ENCODE assay signal across 26 cellular contexts in genomic region chr11:65952052-65952521, GRCh38. TPM values are rescaled to one million over a fixed set of nuclear protein-coding genes. Genes with fewer than 3 reads are reported as not detected.
DNase-seq lines count a peak whose midpoint lies in the region; ATAC-seq and TF ChIP-seq lines count a peak whose summit lies in the region.
"Had no signal": no experiment of that assay in that cellular context is flagged by ENCODE, and none has a peak within 500 bp of the region (broad histone marks: within the 10 kb centered on the region; RNA-seq: fewer than 3 reads in every experiment).

No MANE protein-coding gene starts in this region.

- CTCF ChIA-PET in HEK293 (lab: Yijun Ruan, JAX): interaction anchor here (0.7 to 2.0 kb wide), 3 partner anchors 64 to 163 kb away, joined by 4 to 7 read pairs (median 6); partner anchors contain the start of gene FIBP

- TF ChIP-seq RAD21 in liver (IDR thresholded peaks at IDR 0.05): no peak

- intact Hi-C loops in left ventricle myocardium superior (cut with micrococcal nuclease): no loop called here
- intact Hi-C loops in heart left ventricle (cut with DNase I): no loop called here

- TF ChIP-seq CTCF in HEK293 (tag by site-specific recombination; IDR thresholded peaks at IDR 0.05) (no peak), liver (IDR thresholded peaks at IDR 0.05; ENCODE audit: low read depth, low read length, missing input control) (no peak), heart left ventricle (IDR thresholded peaks at IDR 0.05) (no peak)

- H3K36me3 ChIP-seq in HEK293 (ENCODE audit: control insufficient read depth in 2 of 2, insufficient read depth in 1 of 2, low read length in 2 of 2): no peaks in the 10 kb centered on the region
- H3K36me3 ChIP-seq in liver (ENCODE audit: control insufficient read depth in 4 of 4, insufficient read depth in 3 of 4, low read depth in 1 of 4, low read length in 3 of 4): no peaks in the 10 kb centered on the region
- no peaks in the 10 kb centered on the region for H3K36me3 ChIP-seq in heart left ventricle
- H3K36me3 ChIP-seq: SJCRH30 had no signal

- H3K27me3 ChIP-seq in liver (ENCODE audit: control insufficient read depth in 4 of 4, insufficient read depth in 4 of 4, low read length in 3 of 4) (no peaks in the 10 kb centered on the region), heart left ventricle (peaks cover 0 to 11% (median 0%) of the 10 kb centered on the region in 9 donors)

- no peak overlapping the region for H3K9ac ChIP-seq in liver (ENCODE audit: low read depth in 1 of 2, low read length in 2 of 2)
- H3K9ac ChIP-seq: GM23248 had no signal

- H3K27ac ChIP-seq in HEK293 (ENCODE audit: extremely low read depth, low read depth, low read length): no peak overlapping the region
- peak overlapping the region; percentile 36 for H3K27ac ChIP-seq in epithelial cell of prostate
- H3K27ac ChIP-seq in liver (ENCODE audit: low read depth in 1 of 2, low read length in 2 of 2): no peak overlapping the region
- no peak overlapping the region for H3K27ac ChIP-seq in heart left ventricle
- H3K27ac ChIP-seq: GM23248, PC-9, SJCRH30 had no signal

- POLR2A ChIA-PET in HEK293 (lab: Yijun Ruan, JAX): interaction anchor here (1.1 to 1.6 kb wide), 3 partner anchors 9 to 62 kb away, joined by 3 to 8 read pairs (median 3); partner anchors contain the start of genes CCDC85B and SART1

- no peak for TF ChIP-seq POLR2A in heart left ventricle (IDR thresholded peaks at IDR 0.05)

- ATAC-seq in HG02588 (IDR thresholded peaks at IDR 0.05; ENCODE audit: unreplicated experiment): no peak
- no peak for ATAC-seq in left ventricle myocardium superior
- no peak for ATAC-seq in heart left ventricle
- ATAC-seq: Right ventricle myocardium inferior, SK-N-SH treated with all-trans-retinoic acid at 6 μM for 48 hours had no signal

- H3K9me3 ChIP-seq in HEK293 (ENCODE audit: control insufficient read depth, insufficient read depth, low read depth, low read length) (no peaks in the 10 kb centered on the region), liver (ENCODE audit: control insufficient read depth in 4 of 4, low read length in 3 of 4) (no peaks in the 10 kb centered on the region), heart left ventricle (no peaks in the 10 kb centered on the region)
- H3K9me3 ChIP-seq: SJCRH30 had no signal

- H3K4me1 ChIP-seq in HEK293 (ENCODE audit: control insufficient read depth, insufficient read depth, low read length) (no peaks in the 10 kb centered on the region), liver (ENCODE audit: control insufficient read depth in 4 of 4, insufficient read depth in 4 of 4, low read length in 3 of 4) (peaks cover 3 to 9% (median 4%) of the 10 kb centered on the region in 4 donors), heart left ventricle (no peaks in the 10 kb centered on the region)
- H3K4me1 ChIP-seq: SJCRH30 had no signal

- 23% methylated on average over 6 of the region's 6 CpGs for WGBS in liver
- 67 to 79% (median 74%) methylated on average over 6 of the region's 6 CpGs for WGBS in heart left ventricle, 4 donors

- peak; percentile 58 for DNase-seq in NCI-H2171 treated with DMSO at 0.1 percent for 48 hours (lab: John Stamatoyannopoulos, UW)
- DNase-seq in epithelial cell of prostate (ENCODE audit: low read depth, low spot score): no peak
- DNase-seq in inferior parietal cortex (ENCODE audit: extremely low spot score): no peak
- no peak for DNase-seq in left ventricle myocardium superior
- no peak for DNase-seq in heart left ventricle
- DNase-seq: C1 segment of cervical spinal cord; CD4-positive, alpha-beta memory T cell; COR-L47; GM23248; H7; Karpas-422; NCI-H1092; NCI-H1417 treated with DMSO at 0.1 percent for 48 hours; NCI-H187 treated with DMSO at 0.1 percent for 48 hours; NCI-H2107; NCI-H226; NCI-H510A; NCI-H774; PC-9; SJCRH30 had no signal

- H3K4me3 ChIP-seq in HEK293 (ENCODE audit: low read depth, low read length) (no peak overlapping the region), liver (ENCODE audit: low read depth in 1 of 3, low read length in 3 of 3) (no peak overlapping the region), heart left ventricle (no peak overlapping the region)
- H3K4me3 ChIP-seq: GM23248, PC-9, SJCRH30 had no signal

TF ChIP-seq in HEK293, 187 proteins besides CTCF, POLR2A, EP300 and RAD21:
- TF ChIP-seq KLF9 (tag by site-specific recombination; IDR thresholded peaks at IDR 0.05; ENCODE audit: low read depth): no peak
- TF ChIP-seq BCL11B (tag by site-specific recombination; IDR thresholded peaks at IDR 0.05; ENCODE audit: low read depth): no peak
- TF ChIP-seq ZNF621 (tag by site-specific recombination; IDR thresholded peaks at IDR 0.05): no peak
- TF ChIP-seq ZNF624 (tag by site-specific recombination; IDR thresholded peaks at IDR 0.05): no peak
- peak; percentile 76 for TF ChIP-seq ZSCAN4 (tag by site-specific recombination; IDR thresholded peaks at IDR 0.05)
- TF ChIP-seq ZEB2 (tag by site-specific recombination; IDR thresholded peaks at IDR 0.05): no peak
- no peak for TF ChIP-seq ZNF37A (tag by site-specific recombination; IDR thresholded peaks at IDR 0.05)
- TF ChIP-seq REPIN1 (tag by site-specific recombination; IDR thresholded peaks at IDR 0.05; ENCODE audit: low read depth): no peak

TF ChIP-seq in liver, 16 proteins besides CTCF, POLR2A, EP300 and RAD21:
- no peak for TF ChIP-seq FOXA1 (IDR thresholded peaks at IDR 0.05)
- peak; percentile 21 to 42 for TF ChIP-seq RXRA (IDR thresholded peaks at IDR 0.05)
- TF ChIP-seq REST (IDR thresholded peaks at IDR 0.05): no peak
- peak; percentile 51 for TF ChIP-seq SP1 (IDR thresholded peaks at IDR 0.05)
- peak; percentile 13 to 46 for TF ChIP-seq HNF4A (conservative IDR thresholded peaks at IDR 0.05)
- peak in 1 of 2 donors; percentile 42 for TF ChIP-seq GABPA (IDR thresholded peaks at IDR 0.05 in 1 of 2, conservative IDR thresholded peaks at IDR 0.05 in 1 of 2)
- no peak for TF ChIP-seq MAX (IDR thresholded peaks at IDR 0.05)

RNA-seq across cellular contexts. Expression of gene TSGA10IP, which starts 6.8 kb away (rescaled TPM):
- total RNA-seq in liver (not detected), left ventricle myocardium superior (not detected), heart left ventricle (under 1 TPM in 1 of 9 donors, not detected in 8; 0.51 TPM)
- polyA plus RNA-seq in liver (under 1 TPM in 1 of 2 donors, not detected in 1; 0.02 TPM), heart left ventricle (not detected)
- total RNA-seq: CD4-positive, alpha-beta memory T cell; GM23248; PC-9; Right ventricle myocardium inferior; RPMI7951; SJCRH30 had no signal
- polyA plus RNA-seq: CD4-positive, alpha-beta memory T cell; GM23248 had no signal

RNA-seq across cellular contexts. Expression of gene SART1, which starts 9.4 kb away (rescaled TPM):
- 10 to 100 TPM; 15.1 to 24.3 TPM for total RNA-seq in liver
- polyA plus RNA-seq in liver: 10 to 100 TPM; 13.6 to 15.1 TPM
- 32.2 TPM for total RNA-seq in left ventricle myocardium superior
- total RNA-seq in heart left ventricle: 10 to 100 TPM; 21.6 to 57.2 (median 31.1) TPM
- 10 to 100 TPM; 40.4 to 70.1 TPM for polyA plus RNA-seq in heart left ventricle

RNA-seq across cellular contexts. Expression of gene DRAP1, which starts 32.9 kb away (rescaled TPM):
- total RNA-seq in liver (10 to 100 TPM; 18.1 to 47.2 TPM), left ventricle myocardium superior (106 TPM), heart left ventricle (100 to 1,000 TPM in 4 of 9 donors, 10 to 100 TPM in 5; 76.5 to 144 (median 96.9) TPM)
- polyA plus RNA-seq in liver (10 to 100 TPM; 37.3 to 57.3 TPM), heart left ventricle (100 to 1,000 TPM; 168 to 180 TPM)

RNA-seq across cellular contexts. Expression of gene C11orf68, which starts 33.2 kb away (rescaled TPM):
- total RNA-seq in liver (1 to 10 TPM; 4.4 to 9.9 TPM), left ventricle myocardium superior (35.2 TPM), heart left ventricle (10 to 100 TPM; 17.0 to 49.0 (median 39.5) TPM)
- polyA plus RNA-seq in liver (10 to 100 TPM; 12.6 to 15.4 TPM), heart left ventricle (10 to 100 TPM; 34.0 to 41.5 TPM)

RNA-seq across cellular contexts. Expression of gene EIF1AD, which starts 49.9 kb away (rescaled TPM):
- 10 to 100 TPM; 15.9 to 18.2 TPM for total RNA-seq in liver
- 10 to 100 TPM in 1 of 2 donors, 1 to 10 TPM in 1; 6.3 to 12.6 TPM for polyA plus RNA-seq in liver
- 22.8 TPM for total RNA-seq in left ventricle myocardium superior
- total RNA-seq in heart left ventricle: 10 to 100 TPM; 13.0 to 25.2 (median 20.7) TPM
- 10 to 100 TPM; 12.9 to 44.0 TPM for polyA plus RNA-seq in heart left ventricle
